15 cellular contexts compared by ENCODE assay signal in the genomic region with DNA sequence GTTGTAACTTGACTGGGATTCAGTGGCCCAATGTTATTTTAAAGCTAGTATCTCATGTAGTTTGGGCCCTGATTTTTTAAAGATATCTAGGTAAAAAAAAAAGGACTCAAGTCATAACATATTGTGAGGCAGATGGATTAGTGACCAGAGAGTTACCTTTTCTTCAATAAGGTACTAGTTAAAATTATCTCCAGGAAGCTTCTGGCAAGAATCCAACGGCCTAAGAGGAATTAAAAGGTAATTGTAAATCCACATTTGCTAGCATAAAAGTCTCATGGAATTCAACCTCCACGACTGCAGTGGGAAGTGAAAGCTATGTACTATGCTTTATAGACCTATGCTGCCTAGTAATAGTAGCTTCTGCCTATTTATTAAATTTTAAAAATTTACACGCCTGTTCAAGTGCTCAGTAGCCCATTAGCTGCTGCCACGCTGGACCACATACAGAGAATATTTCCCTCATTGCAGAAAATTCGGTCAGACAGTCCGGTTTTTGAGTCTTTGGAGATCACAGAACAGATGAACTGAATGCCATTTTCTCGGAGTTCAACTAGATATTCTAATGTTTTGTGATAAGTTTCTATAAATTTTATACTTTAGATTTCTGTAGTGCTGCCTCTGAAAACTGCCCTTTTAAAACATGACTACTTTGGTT.
"Had no signal": no experiment of that assay in that cellular context is flagged by ENCODE, and none has a peak within 500 bp of the region (broad histone marks: within the 10 kb centered on the region; RNA-seq: fewer than 3 reads in every experiment).

No MANE protein-coding gene starts in this region.

- DNase-seq: effector CD4-positive, alpha-beta T cell; endodermal cell; erythroblast; foreskin melanocyte; heart left ventricle; hippocampal formation; left colon; mammary epithelial cell; mucosa of descending colon; naive thymus-derived CD8-positive, alpha-beta T cell; small intestine; stimulated activated CD4-positive, alpha-beta T cell treated with anti-CD3 and anti-CD28 coated beads, Interleukin-12 subunit alpha, Interleukin-12 subunit beta, amount 100 ng/mL, for 4 hours; stimulated activated naive CD4-positive, alpha-beta T cell; stomach; transverse colon had no signal
